ENCODE assay signal across 9 cellular contexts in genomic region chr11:88544656-88545280, GRCh38.
DNase-seq lines count a peak whose midpoint lies in the region; ATAC-seq and TF ChIP-seq lines count a peak whose summit lies in the region.
"Had no signal": no experiment of that assay in that cellular context is flagged by ENCODE, and none has a peak within 500 bp of the region (broad histone marks: within the 10 kb centered on the region; RNA-seq: fewer than 3 reads in every experiment).

No MANE protein-coding gene starts in this region.

- H3K4me1 Mint-ChIP-seq in glutamatergic neuron (ENCODE audit: low read depth, unreplicated experiment) = no peaks in the 10 kb centered on the region

- TF ChIP-seq CTCF in foreskin fibroblast (IDR thresholded peaks at IDR 0.05; ENCODE audit: low read depth, low read length) = no peak
- no peak for TF ChIP-seq CTCF in glutamatergic neuron (IDR thresholded peaks at IDR 0.05; ENCODE audit: partially characterized antibody, unreplicated experiment)

- H3K4me3 Mint-ChIP-seq in glutamatergic neuron (ENCODE audit: unreplicated experiment) = no peak overlapping the region
- H3K4me3 Mint-ChIP-seq: T-helper 2 cell treated with Interferon-gamma antibody and Interleukin-4, amounts not matched to agents 5 μg/mL and 100 μg/mL, for 36 hours had no signal

- no peak overlapping the region for H3K4me3 ChIP-seq in foreskin fibroblast (ENCODE audit: low read depth in 1 of 2, low read length in 2 of 2)

- H3K9me3 Mint-ChIP-seq in glutamatergic neuron (ENCODE audit: unreplicated experiment) = no peaks in the 10 kb centered on the region
- H3K9me3 Mint-ChIP-seq: T-helper 2 cell treated with Interferon-gamma antibody and Interleukin-4, amounts not matched to agents 5 μg/mL and 100 μg/mL, for 36 hours had no signal

- peak; percentile 68 to 88 for DNase-seq in foreskin fibroblast
- no peak for DNase-seq in DMS153 treated with DMSO at 0.1 percent for 48 hours (lab: John Stamatoyannopoulos, UW; ENCODE audit: unreplicated experiment)
- DNase-seq in OCI-M1 (lab: John Stamatoyannopoulos, UW) = no peak
- DNase-seq in glutamatergic neuron = no peak

- no peaks in the 10 kb centered on the region for H3K36me3 Mint-ChIP-seq in glutamatergic neuron (ENCODE audit: unreplicated experiment)

- ATAC-seq in GM18498 (IDR thresholded peaks at IDR 0.05; ENCODE audit: unreplicated experiment) (peak; percentile 4), GM21529 (IDR thresholded peaks at IDR 0.05; ENCODE audit: unreplicated experiment) (peak; percentile 12), HG03521 (IDR thresholded peaks at IDR 0.05; ENCODE audit: unreplicated experiment) (peak; percentile 8), HG03139 (IDR thresholded peaks at IDR 0.05; ENCODE audit: unreplicated experiment) (no peak)

- H3K27me3 Mint-ChIP-seq in glutamatergic neuron (ENCODE audit: unreplicated experiment) = no peaks in the 10 kb centered on the region

- no peak overlapping the region for H3K27ac Mint-ChIP-seq in glutamatergic neuron (ENCODE audit: unreplicated experiment)
- H3K27ac Mint-ChIP-seq: T-helper 2 cell treated with Interferon-gamma antibody and Interleukin-4, amounts not matched to agents 5 μg/mL and 100 μg/mL, for 36 hours had no signal

Comparison
In these comparisons a context has a peak if more than half of its experiments do, and no peak if none do; other contexts are left out.
1. DNase-seq: peak in foreskin fibroblast (2 of 2); none in DMS153 treated with DMSO at 0.1 percent for 48 hours (single experiment), OCI-M1 (single experiment) and glutamatergic neuron (single experiment).